ENCODE assay signal across 1 cellular context in genomic region chr21:43611598-43612369, GRCh38.
A peak's percentile ranks its signal among the peaks of the same experiment; 100 is the strongest.
TF ChIP-seq lines count a peak whose summit lies in the region.

No MANE protein-coding gene starts in this region.

TF ChIP-seq in HepG2, 621 proteins besides CTCF, POLR2A, EP300 and RAD21 (continued from another document and continues in another):
- TF ChIP-seq POGZ (CRISPR knock-in tag; IDR thresholded peaks at IDR 0.05) (peak; percentile 24; the same call in 1 of the 2 replicates), ZNF331 (CRISPR knock-in tag; IDR thresholded peaks at IDR 0.05) (peak; percentile 56; the same call in 1 of the 2 replicates), ISL2 (CRISPR knock-in tag; IDR thresholded peaks at IDR 0.05) (0 out of 2 replicates have a peak, but pooled peaks have one; percentile 14), DRAP1 (CRISPR knock-in tag; IDR thresholded peaks at IDR 0.05) (peak; percentile 27; the same call in 1 of the 2 replicates), ZNF367 (CRISPR knock-in tag; IDR thresholded peaks at IDR 0.05; ENCODE audit: borderline replicate concordance) (no peak), ZBED4 (CRISPR knock-in tag; IDR thresholded peaks at IDR 0.05; ENCODE audit: borderline replicate concordance) (peak; percentile 66), HNF4G (IDR thresholded peaks at IDR 0.05; ENCODE audit: borderline replicate concordance, low read depth, low read length) (peak; percentile 8; the same call in 1 of the 2 replicates), HNF4G (CRISPR knock-in tag; IDR thresholded peaks at IDR 0.05; ENCODE audit: borderline replicate concordance, low read depth) (no peak), ZBTB25 (CRISPR knock-in tag; IDR thresholded peaks at IDR 0.05) (0 out of 2 replicates have a peak, but pooled peaks have one; percentile 50), MYPOP (CRISPR knock-in tag; IDR thresholded peaks at IDR 0.05) (0 out of 2 replicates have a peak, but pooled peaks have one; percentile 24), ZNF574 (CRISPR knock-in tag; IDR thresholded peaks at IDR 0.05) (0 out of 2 replicates have a peak, but pooled peaks have one; percentile 32), ZBTB39 (CRISPR knock-in tag; IDR thresholded peaks at IDR 0.05) (no peak), ZNF614 (CRISPR knock-in tag; IDR thresholded peaks at IDR 0.05; ENCODE audit: borderline replicate concordance) (0 out of 2 replicates have a peak, but pooled peaks have one; percentile 15), ZKSCAN8 (CRISPR knock-in tag; IDR thresholded peaks at IDR 0.05; ENCODE audit: borderline replicate concordance) (peak; percentile 80; the same call in 1 of the 2 replicates), ZBTB7B (CRISPR knock-in tag; IDR thresholded peaks at IDR 0.05) (peak; percentile 78; the same call in 1 of the 2 replicates), ZGPAT (CRISPR knock-in tag; IDR thresholded peaks at IDR 0.05) (peak; percentile 35; the same call in 1 of the 2 replicates), MED1 (CRISPR knock-in tag; IDR thresholded peaks at IDR 0.05) (peak; percentile 38; the same call in 1 of the 2 replicates), SAP130 (CRISPR knock-in tag; IDR thresholded peaks at IDR 0.05; ENCODE audit: low read depth) (peak; percentile 57), GATAD2A (CRISPR knock-in tag; IDR thresholded peaks at IDR 0.05) (peak; percentile 75), ZNF800 (CRISPR knock-in tag; IDR thresholded peaks at IDR 0.05) (no peak), NR2F6 (IDR thresholded peaks at IDR 0.05) (0 out of 2 replicates have a peak, but pooled peaks have one; percentile 38), NR2F6 (CRISPR knock-in tag; IDR thresholded peaks at IDR 0.05) (0 out of 2 replicates have a peak, but pooled peaks have one; percentile 36), ERF (CRISPR knock-in tag; IDR thresholded peaks at IDR 0.05) (peak; percentile 6; the same call in 1 of the 2 replicates), ARID3A (IDR thresholded peaks at IDR 0.05; ENCODE audit: low read depth, low read length) (0 out of 2 replicates have a peak, but pooled peaks have one; percentile 15), NFE2L2 (IDR thresholded peaks at IDR 0.05; ENCODE audit: low read length) (no peak), IKZF4 (CRISPR knock-in tag; IDR thresholded peaks at IDR 0.05; ENCODE audit: borderline replicate concordance, low read depth, not compliant biosample characterization) (no peak), TCF7L2 (IDR thresholded peaks at IDR 0.05; ENCODE audit: low read depth, low read length) (no peak), IKZF5 (CRISPR knock-in tag; IDR thresholded peaks at IDR 0.05) (peak; percentile 23; the same call in 1 of the 2 replicates), FOXO1 (CRISPR knock-in tag; IDR thresholded peaks at IDR 0.05) (0 out of 2 replicates have a peak, but pooled peaks have one; percentile 38), THAP11 (CRISPR knock-in tag; IDR thresholded peaks at IDR 0.05) (0 out of 2 replicates have a peak, but pooled peaks have one; percentile 23), ZMYM4 (CRISPR knock-in tag; IDR thresholded peaks at IDR 0.05) (peak; percentile 67; the same call in 1 of the 2 replicates), SMC3 (IDR thresholded peaks at IDR 0.05; ENCODE audit: low read length) (peak; percentile 94), TEAD3 (CRISPR knock-in tag; optimal IDR thresholded peaks at IDR 0.05; ENCODE audit: borderline replicate concordance) (peak; percentile 60), KDM2A (CRISPR knock-in tag; IDR thresholded peaks at IDR 0.05; ENCODE audit: borderline replicate concordance, low read depth) (0 out of 2 replicates have a peak, but pooled peaks have one; percentile 29), FOXA3 (CRISPR knock-in tag; IDR thresholded peaks at IDR 0.05) (peak; percentile 44; the same call in 1 of the 2 replicates), ZNF317 (CRISPR knock-in tag; IDR thresholded peaks at IDR 0.05) (peak; percentile 49; the same call in 1 of the 2 replicates), ZSCAN9 (CRISPR knock-in tag; IDR thresholded peaks at IDR 0.05; ENCODE audit: borderline replicate concordance) (0 out of 2 replicates have a peak, but pooled peaks have one; percentile 33), RARA (CRISPR knock-in tag; IDR thresholded peaks at IDR 0.05) (peak; percentile 15; the same call in 1 of the 2 replicates), ZNF569 (CRISPR knock-in tag; IDR thresholded peaks at IDR 0.05; ENCODE audit: borderline replicate concordance) (no peak), DPF2 (CRISPR knock-in tag; IDR thresholded peaks at IDR 0.05; ENCODE audit: borderline replicate concordance, low read depth) (no peak)
